Comparison of ENCODE assay signal across 7 cellular contexts in genomic region chr11:46369458-46370152, GRCh38. TPM values are rescaled to one million over a fixed set of nuclear protein-coding genes. Genes with fewer than 3 reads are reported as not detected.
DNase-seq lines count a peak whose midpoint lies in the region; ATAC-seq and TF ChIP-seq lines count a peak whose summit lies in the region.

No MANE protein-coding gene starts in this region.

- intact Hi-C loops in ovary (cut with DNase I): loop anchor here in 1 of 4 donors (10.0 kb wide), 1 partner anchor 175 kb away; no protein-coding TSS in a partner anchor

- H3K9ac ChIP-seq in fibroblast of lung (ENCODE audit: insufficient read depth, low read length): no peak overlapping the region

- H3K27ac ChIP-seq in fibroblast of lung (ENCODE audit: insufficient read depth, low read length) (no peak overlapping the region), ovary (no peak overlapping the region)

- no peak overlapping the region for H2AFZ ChIP-seq in fibroblast of lung (ENCODE audit: low read length)

- TF ChIP-seq EP300 in ovary (IDR thresholded peaks at IDR 0.05): no peak

- H3K27me3 ChIP-seq in fibroblast of lung (ENCODE audit: control insufficient read depth, insufficient read depth, low read length) (no peaks in the 10 kb centered on the region), ovary (no peaks in the 10 kb centered on the region)

- no peaks in the 10 kb centered on the region for H4K20me1 ChIP-seq in fibroblast of lung (ENCODE audit: control insufficient read depth, extremely low read depth, insufficient read depth, low read length)

- 61 to 66% (median 63%) methylated on average over 25 of the region's 25 CpGs for WGBS in ovary, 3 donors

- no peak for TF ChIP-seq POLR2A in ovary (IDR thresholded peaks at IDR 0.05)

- H3K4me1 ChIP-seq in fibroblast of lung (ENCODE audit: control insufficient read depth, extremely low read depth, insufficient read depth, low read length) (peaks cover 6% of the 10 kb centered on the region), ovary (ENCODE audit: insufficient read depth) (peaks cover 5% of the 10 kb centered on the region)

- TF ChIP-seq CTCF in GM10266 (IDR thresholded peaks at IDR 0.05; ENCODE audit: control insufficient read depth, insufficient read depth, low read depth, missing control alignments) (peak; percentile 82), fibroblast of lung (conservative IDR thresholded peaks at IDR 0.05 in 1 of 2, IDR thresholded peaks at IDR 0.05 in 1 of 2; ENCODE audit: low read depth in 1 of 2, low read length in 2 of 2) (peak; percentile 85 to 97), ovary (IDR thresholded peaks at IDR 0.05) (peak; percentile 21 to 60 (median 44))

- H3K4me2 ChIP-seq in fibroblast of lung (ENCODE audit: extremely low read depth, insufficient read depth, low read length): no peak overlapping the region

- peak; percentile 42 for ATAC-seq in HG02623 (IDR thresholded peaks at IDR 0.05; ENCODE audit: unreplicated experiment)
- ATAC-seq in HG03039 (IDR thresholded peaks at IDR 0.05; ENCODE audit: unreplicated experiment): no peak

- no peaks in the 10 kb centered on the region for H3K79me2 ChIP-seq in fibroblast of lung (ENCODE audit: control insufficient read depth, insufficient read depth, low read length)

- H3K36me3 ChIP-seq in fibroblast of lung (ENCODE audit: control insufficient read depth, insufficient read depth, low read length): peaks cover 8% of the 10 kb centered on the region
- no peaks in the 10 kb centered on the region for H3K36me3 ChIP-seq in ovary

- H3K9me3 ChIP-seq in fibroblast of lung (ENCODE audit: control insufficient read depth, insufficient read depth, low read depth, low read length) (no peaks in the 10 kb centered on the region), ovary (no peaks in the 10 kb centered on the region)

- DNase-seq in GM10266 (ENCODE audit: extremely low spot score) (peak; percentile 84), NCI-H345 treated with DMSO at 0.1 percent for 48 hours (lab: John Stamatoyannopoulos, UW; ENCODE audit: unreplicated experiment) (peak; percentile 44), fibroblast of lung (ENCODE audit: low read depth in 2 of 2) (peak; percentile 69 to 72), ovary (peak in 3 of 5 donors; percentile 56 to 69 (median 57))
- DNase-seq in activated CD8-positive, alpha-beta memory T cell treated with anti-CD3 and anti-CD28 coated beads, Interleukin-2, amount 50 U/mL, for 48 hours: peak; percentile 84

- H3K4me3 ChIP-seq in fibroblast of lung (replicated peaks in 1 of 4; ENCODE audit: control extremely low read depth in 1 of 4, insufficient read depth in 1 of 4, low read depth in 3 of 4, low read length in 4 of 4) (no peak overlapping the region), ovary (no peak overlapping the region)

RNA-seq across cellular contexts. Expression of gene MDK, which starts 11.9 kb away (rescaled TPM):
- total RNA-seq in fibroblast of lung (44.6 and 93.2 TPM in 2 replicates), ovary (100 to 1,000 TPM; 282 to 634 (median 411) TPM)
- polyA plus RNA-seq in fibroblast of lung (131 and 169 TPM in 2 replicates), ovary (100 to 1,000 TPM; 211 to 509 TPM)
- polyA plus RNA-seq in fibroblast of lung (2012): 157 and 188 TPM in 2 replicates
- 45.2 and 79.7 TPM in 2 replicates for polyA minus RNA-seq in fibroblast of lung (ENCODE audit: low replicate concordance)

RNA-seq across cellular contexts. Expression of gene CHRM4, which starts 22.0 kb away (rescaled TPM):
- total RNA-seq in fibroblast of lung (under 0.01 TPM in 1 of 2 replicates, not detected in the other), ovary (under 1 TPM in 5 of 7 donors, not detected in 2; 0.18 to 0.42 (median 0.23) TPM)
- polyA plus RNA-seq in fibroblast of lung (0.03 and 0.05 TPM in 2 replicates), ovary (under 1 TPM in 1 of 2 donors, not detected in 1; 0.16 TPM)
- polyA plus RNA-seq in fibroblast of lung (2012): 0.14 TPM in 1 of 2 replicates, not detected in the other
- polyA minus RNA-seq in fibroblast of lung (ENCODE audit: low replicate concordance): 0.82 TPM in 1 of 2 replicates, not detected in the other

RNA-seq across cellular contexts. Expression of gene DGKZ, which starts 22.3 kb away (rescaled TPM):
- 24.9 and 35.5 TPM in 2 replicates for total RNA-seq in fibroblast of lung
- polyA plus RNA-seq in fibroblast of lung: 16.4 and 26.1 TPM in 2 replicates
- polyA plus RNA-seq in fibroblast of lung (2012): 34.5 and 44.0 TPM in 2 replicates
- 71.9 and 76.7 TPM in 2 replicates for polyA minus RNA-seq in fibroblast of lung (ENCODE audit: low replicate concordance)
- 10 to 100 TPM; 18.8 to 46.0 (median 29.4) TPM for total RNA-seq in ovary
- polyA plus RNA-seq in ovary: 10 to 100 TPM in 1 of 2 donors, 1 to 10 TPM in 1; 8.9 to 26.1 TPM
